In the genomic region with DNA sequence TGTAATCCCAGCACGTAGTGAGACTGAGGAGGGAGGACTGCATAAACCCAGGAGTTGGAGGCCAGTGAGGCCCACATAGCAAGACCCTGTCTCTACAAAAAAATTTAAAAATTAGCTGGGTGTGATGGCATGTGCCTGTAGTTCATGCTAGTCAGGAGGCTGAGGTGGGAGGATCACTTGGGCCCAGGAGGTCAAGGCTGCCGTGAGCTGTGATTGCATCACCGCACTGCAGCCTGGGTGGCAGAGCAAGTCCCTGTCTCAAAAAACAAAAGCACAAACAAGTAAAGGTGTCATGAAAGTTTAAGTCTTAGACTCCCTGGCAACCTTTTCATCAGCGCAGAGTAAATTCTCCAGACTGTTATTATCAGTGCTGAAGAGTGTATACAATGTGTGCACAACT, we compare ENCODE assay signal across 20 cellular contexts. TPM values are rescaled to one million over a fixed set of nuclear protein-coding genes. Genes with fewer than 3 reads are reported as not detected.
DNase-seq lines count a peak whose midpoint lies in the region; ATAC-seq, FAIRE-seq and TF ChIP-seq lines count a peak whose summit lies in the region.
"Had no signal": no experiment of that assay in that cellular context is flagged by ENCODE, and none has a peak within 500 bp of the region (broad histone marks: within the 10 kb centered on the region; RNA-seq: fewer than 3 reads in every experiment).

No MANE protein-coding gene starts in this region.

- WGBS in IMR-90 (ENCODE audit: extremely low coverage in 2 of 2, insufficient read length in 1 of 2), 2 experiments: no CpG with 5 or more reads among the region's 4 CpGs

- no peak overlapping the region for H3K56ac ChIP-seq in IMR-90 (ENCODE audit: extremely low read depth, insufficient read depth, low read length)

- H3K23ac ChIP-seq in IMR-90 (ENCODE audit: low read depth, low read length): no peak overlapping the region

- in situ Hi-C loops in IMR-90 (cut with MboI; ENCODE audit: low sequenced_read_pairs): no loop called here

- H4K91ac ChIP-seq in IMR-90 (ENCODE audit: insufficient read depth, low read depth, low read length): no peak overlapping the region

- no peak overlapping the region for H2BK120ac ChIP-seq in IMR-90 (ENCODE audit: low read depth, low read length)

- no peaks in the 10 kb centered on the region for H3K79me1 ChIP-seq in IMR-90 (ENCODE audit: low read depth in 1 of 2, low read length in 2 of 2)

- H3K4me1 ChIP-seq in IMR-90 (ENCODE audit: control insufficient read depth, insufficient read depth, low read length): peaks cover 8% of the 10 kb centered on the region
- H3K4me1 ChIP-seq: A549, Caco-2 had no signal

- H4K8ac ChIP-seq in IMR-90 (ENCODE audit: low read depth in 2 of 2, low read length in 2 of 2): no peak overlapping the region

- H4K5ac ChIP-seq in IMR-90 (ENCODE audit: low read depth, low read length): no peak overlapping the region

- no peaks in the 10 kb centered on the region for H3K9me3 ChIP-seq in IMR-90 (ENCODE audit: control insufficient read depth, insufficient read depth, low read length)
- H3K9me3 ChIP-seq: A549; BLaER1 treated with 17β-estradiol and CSF1 and Interleukin-3, amounts not matched to agents 10 nM and 100 nM; Caco-2 had no signal

- CTCF ChIA-PET in IMR-90 (lab: Yijun Ruan, JAX): no interaction called here

- no peak overlapping the region for H2BK20ac ChIP-seq in IMR-90 (ENCODE audit: low read depth, low read length)

- H2BK5ac ChIP-seq in IMR-90 (ENCODE audit: low read depth, low read length, poor library complexity, severe bottlenecking): no peak overlapping the region

- H3K9me1 ChIP-seq in IMR-90 (ENCODE audit: insufficient read depth, low read length): no peaks in the 10 kb centered on the region; the same call in 1 of the 2 replicates

- no peak overlapping the region for H2AFZ ChIP-seq in IMR-90 (replicated peaks; ENCODE audit: low read length, poor library complexity)

- H3K4ac ChIP-seq in IMR-90 (ENCODE audit: low read depth, low read length): no peak overlapping the region

- H3K36me3 ChIP-seq in IMR-90 (ENCODE audit: control insufficient read depth, insufficient read depth, low read length): no peaks in the 10 kb centered on the region
- H3K36me3 ChIP-seq in bronchial epithelial cell (ENCODE audit: control insufficient read depth, insufficient read depth, low read length): no peaks in the 10 kb centered on the region
- H3K36me3 ChIP-seq: BLaER1 treated with 17β-estradiol and CSF1 and Interleukin-3, amounts not matched to agents 10 nM and 100 nM had no signal

- H3K18ac ChIP-seq in IMR-90 (ENCODE audit: low read depth, low read length): no peak overlapping the region

- TF ChIP-seq RAD21 in IMR-90 (IDR thresholded peaks at IDR 0.05; ENCODE audit: low read length): no peak

- no peak for ATAC-seq in IMR-90 (ENCODE audit: low read depth)

- H2BK15ac ChIP-seq in IMR-90 (ENCODE audit: low read depth, low read length): no peak overlapping the region

- H3K14ac ChIP-seq in IMR-90 (replicated peaks; ENCODE audit: low read depth, low read length): no peak overlapping the region

- POLR2A ChIA-PET in IMR-90 (lab: Charles Lee; ENCODE audit: unreplicated experiment): no interaction called here

- no peaks in the 10 kb centered on the region for H4K20me1 ChIP-seq in IMR-90 (ENCODE audit: insufficient read depth, low read length)
- H4K20me1 ChIP-seq: BLaER1 treated with 17β-estradiol and CSF1 and Interleukin-3, amounts not matched to agents 10 nM and 100 nM had no signal

- no TSS peak for BruUV-seq in IMR-90 (replicated peaks; lab: Mats Ljungman, UMichigan)

- no peak overlapping the region for H2AK5ac ChIP-seq in IMR-90 (ENCODE audit: low read depth, low read length)

- H2AK9ac ChIP-seq in IMR-90 (replicated peaks; ENCODE audit: low read depth, low read length, poor library complexity): no peak overlapping the region

- TF ChIP-seq POLR2A in IMR-90 (IDR thresholded peaks at IDR 0.05; ENCODE audit: low read depth, low read length) (no peak), erythroblast (IDR thresholded peaks at IDR 0.05; ENCODE audit: low read length) (no peak)

- H3K27me3 ChIP-seq in IMR-90 (ENCODE audit: control insufficient read depth, insufficient read depth, low read length): peaks cover 5% of the 10 kb centered on the region; the same call in 1 of the 2 replicates
- H3K27me3 ChIP-seq in bronchial epithelial cell (ENCODE audit: control insufficient read depth, insufficient read depth, low read length): no peaks in the 10 kb centered on the region
- H3K27me3 ChIP-seq: BLaER1 treated with 17β-estradiol and CSF1 and Interleukin-3, amounts not matched to agents 10 nM and 100 nM had no signal

- dilution Hi-C loops in IMR-90 (cut with HindIII; ENCODE audit: low sequenced_read_pairs, unreplicated experiment): no loop called here

- no peak overlapping the region for H3K4me2 ChIP-seq in IMR-90 (ENCODE audit: low read depth, low read length)

- no peak for DNase-seq in HTR-8/SVneo (ENCODE audit: insufficient read length, low spot score)
- DNase-seq in IMR-90: no peak
- no peak for DNase-seq in bronchial epithelial cell (ENCODE audit: low read depth)
- DNase-seq in T-helper 2 cell: no peak
- DNase-seq in erythroblast (lab: John Stamatoyannopoulos, UW): no peak
- no peak for DNase-seq in 8988T
- DNase-seq: AML-193; Caco-2; Calu3; CD4-positive, alpha-beta T cell; CD8-positive, alpha-beta T cell; DMS79 treated with DMSO at 0.1 percent for 48 hours; GF-D8 had no signal

- TF ChIP-seq CTCF in IMR-90 (conservative IDR thresholded peaks at IDR 0.05; ENCODE audit: low read depth, low read length) (no peak), bronchial epithelial cell (IDR thresholded peaks at IDR 0.05; ENCODE audit: insufficient read depth, low read length, severe bottlenecking) (no peak)

- peak; percentile 97 for FAIRE-seq in HTR-8/SVneo (lab: Jason Lieb, UNC)
- peak; percentile 28 for FAIRE-seq in bronchial epithelial cell (lab: Jason Lieb, UNC)
- FAIRE-seq: A549, D721Med, G401.6, GM12891, GM19239 had no signal

- no peak overlapping the region for H3K27ac ChIP-seq in IMR-90 (ENCODE audit: insufficient read depth, low read length)
- H3K27ac ChIP-seq: A549; BLaER1 treated with 17β-estradiol and CSF1 and Interleukin-3, amounts not matched to agents 10 nM and 100 nM had no signal

- no peak overlapping the region for H3K4me3 ChIP-seq in IMR-90 (ENCODE audit: insufficient read depth, low read depth, low read length)
- no peak overlapping the region for H3K4me3 ChIP-seq in bronchial epithelial cell (ENCODE audit: low read depth, low read length)
- H3K4me3 ChIP-seq: A549; BLaER1 treated with 17β-estradiol and CSF1 and Interleukin-3, amounts not matched to agents 10 nM and 100 nM had no signal

- intact Hi-C loops in IMR-90 (cut with micrococcal nuclease): no loop called here

- no peak overlapping the region for H3K9ac ChIP-seq in IMR-90 (ENCODE audit: low read depth, low read length)
- H3K9ac ChIP-seq: BLaER1 treated with 17β-estradiol and CSF1 and Interleukin-3, amounts not matched to agents 10 nM and 100 nM had no signal

TF ChIP-seq in IMR-90, 13 proteins besides CTCF, POLR2A, EP300 and RAD21:
- TF ChIP-seq CEBPB (IDR thresholded peaks at IDR 0.05; ENCODE audit: low read depth, low read length) (peak; percentile 7; the same call in 1 of the 2 replicates), RCOR1 (IDR thresholded peaks at IDR 0.05; ENCODE audit: insufficient replicate concordance, low read length) (no peak)

RNA-seq across cellular contexts. Expression of gene TMEM30B, which starts 10.4 kb away (rescaled TPM):
- total RNA-seq in IMR-90 (2012; rRNA removed) (under 0.01 TPM in 1 of 2 replicates, not detected in the other), bronchial epithelial cell (10.5 and 15.7 TPM in 2 replicates)
- polyA plus RNA-seq in IMR-90 (2012; rRNA removed): 0.03 and 0.13 TPM in 2 replicates
- 0.04 and 0.21 TPM in 2 replicates for polyA plus RNA-seq in IMR-90 (2012; cell fraction: cytosol; rRNA removed)
- 0.15 TPM in 1 of 2 replicates, not detected in the other for polyA plus RNA-seq in IMR-90 (2012; cell fraction: nucleus; rRNA removed; ENCODE audit: low replicate concordance)
- total RNA-seq: A172 had no signal

RNA-seq across cellular contexts. Expression of gene PRKCH, which starts 50.7 kb away (rescaled TPM):
- total RNA-seq in IMR-90 (2012; rRNA removed): 1.4 and 2.3 TPM in 2 replicates
- 1.4 and 1.6 TPM in 2 replicates for polyA plus RNA-seq in IMR-90 (2012; rRNA removed)
- 1.0 and 1.6 TPM in 2 replicates for polyA plus RNA-seq in IMR-90 (2012; cell fraction: cytosol; rRNA removed)
- polyA plus RNA-seq in IMR-90 (2012; cell fraction: nucleus; rRNA removed; ENCODE audit: low replicate concordance): 0.76 and 3.6 TPM in 2 replicates
- 24.5 and 52.6 TPM in 2 replicates for total RNA-seq in bronchial epithelial cell

Comparison
In these comparisons a context has a peak if more than half of its experiments do, and no peak if none do; other contexts are left out.
1. RNA of gene TMEM30B, which starts 10.4 kb away (total RNA-seq): 10.5 to 15.7 TPM in bronchial epithelial cell; under 0.01 TPM in IMR-90; every median in the first group is over 10 times any median in the second.